1 cellular context compared by ENCODE assay signal in genomic region chr4:144655491-144655890, GRCh38.
TF ChIP-seq lines count a peak whose summit lies in the region.

No MANE protein-coding gene starts in this region.

TF ChIP-seq in IMR-90, 13 proteins besides CTCF, POLR2A, EP300 and RAD21 (continued from another document):
- TF ChIP-seq USF2 (IDR thresholded peaks at IDR 0.05; ENCODE audit: low read depth, low read length): no peak
- TF ChIP-seq ELK1 (IDR thresholded peaks at IDR 0.05; ENCODE audit: borderline replicate concordance, low read depth, low read length): no peak
- no peak for TF ChIP-seq RFX5 (IDR thresholded peaks at IDR 0.05; ENCODE audit: low read depth, low read length)
- no peak for TF ChIP-seq MXI1 (IDR thresholded peaks at IDR 0.05; ENCODE audit: borderline replicate concordance, low read depth, low read length)
- TF ChIP-seq SMC3 (IDR thresholded peaks at IDR 0.05; ENCODE audit: low read depth, low read length): no peak
- TF ChIP-seq RCOR1 (IDR thresholded peaks at IDR 0.05; ENCODE audit: insufficient replicate concordance, low read length): no peak
- TF ChIP-seq CHD1 (IDR thresholded peaks at IDR 0.05; ENCODE audit: low read depth, low read length): no peak
- TF ChIP-seq MAZ (IDR thresholded peaks at IDR 0.05; ENCODE audit: borderline replicate concordance, low read depth, low read length): no peak
- no peak for TF ChIP-seq NFE2L2 (IDR thresholded peaks at IDR 0.05; ENCODE audit: low read depth, low read length)
